ENCODE assay signal across 17 cellular contexts in the genomic region with DNA sequence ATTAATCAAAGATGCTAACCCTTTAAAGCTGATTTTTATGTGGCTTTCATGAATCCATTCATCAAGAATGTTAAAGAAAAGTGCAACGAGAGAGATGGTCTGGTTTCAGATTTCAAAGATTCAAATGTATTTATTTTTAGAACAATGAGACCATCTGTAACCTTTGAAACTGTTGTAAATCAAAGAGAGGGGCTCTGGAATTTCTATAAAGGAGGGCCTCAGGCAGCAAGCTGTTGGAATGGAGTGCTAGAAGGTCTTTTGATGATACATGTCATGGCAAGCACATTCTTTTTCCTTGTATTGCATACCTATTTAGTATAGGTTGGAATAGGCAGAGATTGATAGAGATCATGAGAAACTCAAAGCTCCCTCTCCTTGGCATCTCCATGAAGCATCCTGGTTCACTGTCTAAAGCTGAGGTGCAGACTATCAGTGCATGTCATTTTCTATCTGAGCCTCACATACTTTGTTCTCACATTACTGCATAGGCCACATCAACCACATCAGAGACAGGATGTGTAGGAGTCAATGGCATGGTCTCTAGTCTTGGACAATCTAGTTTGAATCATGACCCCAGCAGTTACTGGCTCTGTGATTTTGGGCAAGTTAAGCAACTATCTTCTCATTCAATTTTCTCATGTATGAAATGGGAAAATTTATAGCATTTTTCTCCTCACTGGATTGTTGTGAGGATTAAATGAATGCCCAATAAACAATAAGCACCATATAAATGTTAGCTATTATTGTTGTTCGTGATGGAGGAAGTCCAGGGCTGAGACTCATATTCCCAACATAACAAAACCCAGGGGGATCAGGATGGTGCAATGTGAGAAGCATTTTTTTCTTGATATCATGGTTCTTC.
DNase-seq lines count a peak whose midpoint lies in the region; ATAC-seq, FAIRE-seq and TF ChIP-seq lines count a peak whose summit lies in the region.
"Had no signal": no experiment of that assay in that cellular context is flagged by ENCODE, and none has a peak within 500 bp of the region (broad histone marks: within the 10 kb centered on the region; RNA-seq: fewer than 3 reads in every experiment).

No MANE protein-coding gene starts in this region.

- no TSS peak for BruUV-seq in Caco-2 (replicated peaks; lab: Mats Ljungman, UMichigan)

- no peak overlapping the region for H2BK5ac ChIP-seq in mesenchymal stem cell (ENCODE audit: low read depth, low read length, poor library complexity, severe bottlenecking)

- no peaks in the 10 kb centered on the region for H3K36me3 ChIP-seq in Caco-2 (ENCODE audit: control insufficient read depth, insufficient read depth, low read length)
- no peaks in the 10 kb centered on the region for H3K36me3 ChIP-seq in astrocyte (ENCODE audit: insufficient read depth, low read length)
- H3K36me3 ChIP-seq in mesenchymal stem cell (ENCODE audit: control insufficient read depth in 1 of 2, insufficient read depth in 2 of 2, low read depth in 1 of 2, low read length in 2 of 2), result no peaks in the 10 kb centered on the region
- no peaks in the 10 kb centered on the region for H3K36me3 ChIP-seq in CD8-positive, alpha-beta memory T cell (ENCODE audit: insufficient read depth, low read length)
- H3K36me3 ChIP-seq: neural progenitor cell had no signal

- POLR2A ChIA-PET in Caco-2 (lab: Charles Lee), result no interaction called here
- POLR2A ChIA-PET in CD8-positive, alpha-beta memory T cell (lab: Charles Lee), result no interaction called here

- H3K4me1 ChIP-seq in Caco-2, result peaks cover 10% of the 10 kb centered on the region
- peaks cover 3% of the 10 kb centered on the region for H3K4me1 ChIP-seq in astrocyte (ENCODE audit: insufficient read depth, low read length)
- H3K4me1 ChIP-seq in mesenchymal stem cell (ENCODE audit: control insufficient read depth, insufficient read depth, low read depth, low read length), result no peaks in the 10 kb centered on the region
- H3K4me1 ChIP-seq in CD8-positive, alpha-beta memory T cell (ENCODE audit: insufficient read depth, low read length), result no peaks in the 10 kb centered on the region

- H3K9ac ChIP-seq in astrocyte (ENCODE audit: low read length) (no peak overlapping the region), mesenchymal stem cell (ENCODE audit: low read length) (no peak overlapping the region)
- H3K9ac ChIP-seq: neural progenitor cell had no signal

- intact Hi-C loops in Caco-2 (cut with micrococcal nuclease; ENCODE audit: unreplicated experiment), result no loop called here

- H3K4me3 ChIP-seq in Caco-2 (ENCODE audit: low read depth, low read length) (no peak overlapping the region), astrocyte (ENCODE audit: insufficient read depth, low read depth, low read length) (no peak overlapping the region), mesenchymal stem cell (ENCODE audit: insufficient read depth in 1 of 2, low read depth in 1 of 2, low read length in 2 of 2) (no peak overlapping the region)
- no peak overlapping the region for H3K4me3 ChIP-seq in CD8-positive, alpha-beta memory T cell (ENCODE audit: low read length)
- H3K4me3 ChIP-seq: neural progenitor cell had no signal

- peak; percentile 84 for ATAC-seq in HG03442 (IDR thresholded peaks at IDR 0.05; ENCODE audit: unreplicated experiment)
- ATAC-seq in GM19023 (IDR thresholded peaks at IDR 0.05; ENCODE audit: unreplicated experiment), result no peak
- ATAC-seq: stimulated activated naive CD8-positive, alpha-beta T cell treated with anti-CD3 and anti-CD28 coated beads, Interleukin-15, Interleukin-2, amounts not matched to agents 100 U/mL and 50 U/mL, for 24 hours had no signal

- no peaks in the 10 kb centered on the region for H3K9me3 ChIP-seq in Caco-2
- H3K9me3 ChIP-seq in astrocyte (ENCODE audit: insufficient read depth, low read depth, low read length), result no peaks in the 10 kb centered on the region
- no peaks in the 10 kb centered on the region for H3K9me3 ChIP-seq in mesenchymal stem cell (ENCODE audit: control insufficient read depth, low read length)
- no peaks in the 10 kb centered on the region for H3K9me3 ChIP-seq in CD8-positive, alpha-beta memory T cell (ENCODE audit: low read length)

- TF ChIP-seq CTCF in Caco-2 (IDR thresholded peaks at IDR 0.05; ENCODE audit: insufficient read depth in 1 of 2, low read depth in 1 of 2, low read length in 1 of 2, severe bottlenecking in 1 of 2, unreplicated experiment in 1 of 2), result no peak
- no peak for TF ChIP-seq CTCF in astrocyte (IDR thresholded peaks at IDR 0.05; ENCODE audit: insufficient read depth, low read depth, low read length)

- DNase-seq in Caco-2 (peak; percentile 15 to 35), astrocyte (ENCODE audit: low read depth) (peak; percentile 91), mesenchymal stem cell (peak; percentile 33), ureter (ENCODE audit: low spot score) (no peak), Ammon's horn (ENCODE audit: low spot score) (no peak)
- DNase-seq in CD8-positive, alpha-beta memory T cell, result no peak
- DNase-seq: kidney; NCI-H1930; stimulated activated CD4-positive, alpha-beta T cell treated with anti-CD3 and anti-CD28 coated beads, Interleukin-2, amount 100 ng/mL, for 24 hours; stimulated activated naive CD8-positive, alpha-beta T cell treated with anti-CD3 and anti-CD28 coated beads, Interleukin-15, Interleukin-2, amounts not matched to agents 100 U/mL and 50 U/mL, for 24 hours had no signal

- no peaks in the 10 kb centered on the region for H4K20me1 ChIP-seq in astrocyte (ENCODE audit: insufficient read depth, low read length)

- no peaks in the 10 kb centered on the region for H3K79me1 ChIP-seq in mesenchymal stem cell (replicated peaks; ENCODE audit: low read length, poor library complexity, severe bottlenecking)

- H3K27ac Mint-ChIP-seq in Caco-2 (ENCODE audit: unreplicated experiment) (no peak overlapping the region), astrocyte (ENCODE audit: unreplicated experiment) (peak overlapping the region; percentile 86)
- no peak overlapping the region for H3K27ac Mint-ChIP-seq in CD8-positive, alpha-beta memory T cell
- H3K27ac Mint-ChIP-seq: CD14-positive monocyte, neural progenitor cell had no signal

- H3K23ac ChIP-seq in mesenchymal stem cell (ENCODE audit: low read length in 2 of 2), result no peak overlapping the region

- H3K4me1 Mint-ChIP-seq in Caco-2 (ENCODE audit: low read depth, unreplicated experiment), result no peaks in the 10 kb centered on the region
- H3K4me1 Mint-ChIP-seq in astrocyte (ENCODE audit: low read depth, unreplicated experiment), result peaks cover 33% of the 10 kb centered on the region
- no peaks in the 10 kb centered on the region for H3K4me1 Mint-ChIP-seq in CD8-positive, alpha-beta memory T cell
- H3K4me1 Mint-ChIP-seq: CD14-positive monocyte had no signal

- no peak overlapping the region for H2AFZ ChIP-seq in astrocyte (ENCODE audit: low read depth, low read length)
- no peak overlapping the region for H2AFZ ChIP-seq in mesenchymal stem cell (ENCODE audit: low read depth, low read length)
- H2AFZ ChIP-seq: neural progenitor cell had no signal

- H4K8ac ChIP-seq in mesenchymal stem cell (ENCODE audit: low read length), result no peak overlapping the region

- no peak overlapping the region for H2AK5ac ChIP-seq in mesenchymal stem cell (ENCODE audit: low read length, severe bottlenecking)

- H3K36me3 Mint-ChIP-seq in Caco-2 (ENCODE audit: insufficient read depth, unreplicated experiment) (no peaks in the 10 kb centered on the region), astrocyte (ENCODE audit: low read depth, unreplicated experiment) (no peaks in the 10 kb centered on the region)
- H3K36me3 Mint-ChIP-seq in CD8-positive, alpha-beta memory T cell, result no peaks in the 10 kb centered on the region
- H3K36me3 Mint-ChIP-seq: CD14-positive monocyte, neural progenitor cell had no signal

- no peak overlapping the region for H3K14ac ChIP-seq in mesenchymal stem cell (ENCODE audit: low read length in 2 of 2)

- WGBS in mesenchymal stem cell, result no CpG with 5 or more reads among the region's 2 CpGs

- FAIRE-seq in astrocyte (lab: Jason Lieb, UNC), result peak; percentile 82
- FAIRE-seq: GM12892, kidney, TTC549 had no signal

- no peak overlapping the region for H4K91ac ChIP-seq in mesenchymal stem cell (ENCODE audit: low read length)

- H2BK15ac ChIP-seq in mesenchymal stem cell (ENCODE audit: low read depth, poor library complexity, severe bottlenecking), result no peak overlapping the region

- CTCF ChIA-PET in Caco-2 (lab: Charles Lee), result no interaction called here
- CTCF ChIA-PET in CD8-positive, alpha-beta memory T cell (lab: Charles Lee), result no interaction called here

- H3K27me3 Mint-ChIP-seq in Caco-2 (ENCODE audit: insufficient read depth, unreplicated experiment), result no peaks in the 10 kb centered on the region
- H3K27me3 Mint-ChIP-seq in astrocyte (ENCODE audit: low read depth, unreplicated experiment), result no peaks in the 10 kb centered on the region
- H3K27me3 Mint-ChIP-seq in CD8-positive, alpha-beta memory T cell, result peaks cover 0 to 2% of the 10 kb centered on the region in 2 donors

- H3K18ac ChIP-seq in mesenchymal stem cell (ENCODE audit: low read depth in 1 of 2, low read length in 2 of 2), result no peak overlapping the region

- H3K27ac ChIP-seq in astrocyte (ENCODE audit: low read depth, low read length), result no peak overlapping the region
- no peak overlapping the region for H3K27ac ChIP-seq in mesenchymal stem cell (ENCODE audit: low read length, poor library complexity, severe bottlenecking)
- no peak overlapping the region for H3K27ac ChIP-seq in CD8-positive, alpha-beta memory T cell (ENCODE audit: low read depth, low read length)
- H3K27ac ChIP-seq: epithelial cell of prostate, neural progenitor cell had no signal

- no peak overlapping the region for H2BK12ac ChIP-seq in mesenchymal stem cell (ENCODE audit: low read length in 2 of 2)

- H2BK120ac ChIP-seq in mesenchymal stem cell (ENCODE audit: low read depth, low read length), result no peak overlapping the region

- H3K27me3 ChIP-seq in Caco-2 (replicated peaks; ENCODE audit: control insufficient read depth, insufficient read depth, low read length) (no peaks in the 10 kb centered on the region), astrocyte (ENCODE audit: insufficient read depth, low read length) (no peaks in the 10 kb centered on the region), mesenchymal stem cell (ENCODE audit: control insufficient read depth in 1 of 2, insufficient read depth in 1 of 2, low read length in 2 of 2) (no peaks in the 10 kb centered on the region)
- no peaks in the 10 kb centered on the region for H3K27me3 ChIP-seq in CD8-positive, alpha-beta memory T cell (ENCODE audit: insufficient read depth, low read length, poor library complexity, severe bottlenecking)
- H3K27me3 ChIP-seq: neural progenitor cell had no signal

- H3K79me2 ChIP-seq in astrocyte (ENCODE audit: insufficient read depth, low read length), result no peaks in the 10 kb centered on the region

- no peak overlapping the region for H3K4ac ChIP-seq in mesenchymal stem cell (ENCODE audit: low read depth in 1 of 2, low read length in 2 of 2)

- H3K4me2 ChIP-seq in astrocyte (ENCODE audit: low read length), result peak overlapping the region; percentile 10
- no peak overlapping the region for H3K4me2 ChIP-seq in mesenchymal stem cell (ENCODE audit: low read length, poor library complexity, severe bottlenecking)
- H3K4me2 ChIP-seq: neural progenitor cell had no signal

- no peaks in the 10 kb centered on the region for H3K9me3 Mint-ChIP-seq in Caco-2 (ENCODE audit: unreplicated experiment)
- H3K9me3 Mint-ChIP-seq in astrocyte (ENCODE audit: unreplicated experiment), result no peaks in the 10 kb centered on the region
- peaks cover 0 to 4% (median 0%) of the 10 kb centered on the region in 5 donors for H3K9me3 Mint-ChIP-seq in CD8-positive, alpha-beta memory T cell
- H3K9me3 Mint-ChIP-seq: neural progenitor cell had no signal

- H3K4me3 Mint-ChIP-seq in Caco-2 (ENCODE audit: unreplicated experiment), result no peak overlapping the region
- no peak overlapping the region for H3K4me3 Mint-ChIP-seq in astrocyte (ENCODE audit: unreplicated experiment)
- no peak overlapping the region for H3K4me3 Mint-ChIP-seq in CD8-positive, alpha-beta memory T cell
- H3K4me3 Mint-ChIP-seq: CD14-positive monocyte, neural progenitor cell had no signal

Comparison
In these comparisons a context has a peak if more than half of its experiments do, and no peak if none do; other contexts are left out.
1. DNase-seq: peak in Caco-2 (2 of 2), astrocyte (single experiment) and mesenchymal stem cell (single experiment); none in ureter (single experiment), Ammon's horn (single experiment) and CD8-positive, alpha-beta memory T cell (0 of 5).